ENCODE assay signal across 12 cellular contexts in genomic region chr11:93567406-93567819, GRCh38. TPM values are rescaled to one million over a fixed set of nuclear protein-coding genes. Genes with fewer than 3 reads are reported as not detected.
DNase-seq lines count a peak whose midpoint lies in the region; ATAC-seq and TF ChIP-seq lines count a peak whose summit lies in the region.
"Had no signal": no experiment of that assay in that cellular context is flagged by ENCODE, and none has a peak within 500 bp of the region (broad histone marks: within the 10 kb centered on the region; RNA-seq: fewer than 3 reads in every experiment).

No MANE protein-coding gene starts in this region.

- TF ChIP-seq CTCF in fibroblast of pulmonary artery (IDR thresholded peaks at IDR 0.05; ENCODE audit: low read length, missing control alignments) (no peak), nephron progenitor cell (IDR thresholded peaks at IDR 0.05) (no peak)

- no peaks in the 10 kb centered on the region for H3K36me3 Mint-ChIP-seq in nephron progenitor cell (ENCODE audit: low read depth)

- H3K4me3 Mint-ChIP-seq in nephron progenitor cell = no peak overlapping the region
- H3K4me3 Mint-ChIP-seq: activated T-helper 1 cell treated with anti-CD3 and anti-CD28 coated beads, Interleukin-12 subunit alpha, Interleukin-12 subunit beta, Interleukin-2, Interleukin-4 antibody, amounts not matched to agents 30 ng/mL and 10 ng/mL and 1 ng/mL, durations not matched to agents 14 hours and 24 hours and 36 hours had no signal

- H3K27me3 Mint-ChIP-seq in nephron progenitor cell (ENCODE audit: low read depth, poor library complexity) = peaks cover 4% of the 10 kb centered on the region

- no peak for ATAC-seq in GM18858 (IDR thresholded peaks at IDR 0.05; ENCODE audit: unreplicated experiment)

- DNase-seq in NCI-H1092 treated with DMSO at 0.1 percent for 48 hours (lab: John Stamatoyannopoulos, UW) (peak; percentile 18), NCI-H1092 (lab: John Stamatoyannopoulos, UW) (no peak), fibroblast of pulmonary artery (ENCODE audit: low read depth) (peak; percentile 3), mucosa of gallbladder (ENCODE audit: low spot score) (peak; percentile 69), germinal center (ENCODE audit: low spot score) (no peak), DMS 273 (lab: John Stamatoyannopoulos, UW; ENCODE audit: unreplicated experiment) (no peak), nephron progenitor cell (no peak)
- DNase-seq: 8988T; NCI-H1105 treated with DMSO at 0.1 percent for 48 hours; stimulated activated naive CD4-positive, alpha-beta T cell had no signal

- peaks cover 4% of the 10 kb centered on the region for H3K4me1 Mint-ChIP-seq in nephron progenitor cell

- no peak overlapping the region for H3K4me3 ChIP-seq in fibroblast of pulmonary artery (replicated peaks; ENCODE audit: low read depth, low read length)

- H3K9me3 Mint-ChIP-seq in nephron progenitor cell = no peaks in the 10 kb centered on the region
- H3K9me3 Mint-ChIP-seq: activated T-helper 1 cell treated with anti-CD3 and anti-CD28 coated beads, Interleukin-12 subunit alpha, Interleukin-12 subunit beta, Interleukin-2, Interleukin-4 antibody, amounts not matched to agents 30 ng/mL and 10 ng/mL and 1 ng/mL, durations not matched to agents 14 hours and 24 hours and 36 hours had no signal

- no peak overlapping the region for H3K27ac Mint-ChIP-seq in nephron progenitor cell
- H3K27ac Mint-ChIP-seq: activated T-helper 1 cell treated with anti-CD3 and anti-CD28 coated beads, Interleukin-12 subunit alpha, Interleukin-12 subunit beta, Interleukin-2, Interleukin-4 antibody, amounts not matched to agents 30 ng/mL and 10 ng/mL and 1 ng/mL, durations not matched to agents 14 hours and 24 hours and 36 hours had no signal

RNA-seq across cellular contexts. Expression of gene SMCO4, which starts 24.2 kb away (rescaled TPM):
- 62.4 TPM for total RNA-seq in mucosa of gallbladder

Comparison
In these comparisons a context has a peak if more than half of its experiments do, and no peak if none do; other contexts are left out.
1. DNase-seq: peak in NCI-H1092 treated with DMSO at 0.1 percent for 48 hours (single experiment), fibroblast of pulmonary artery (single experiment) and mucosa of gallbladder (single experiment); none in NCI-H1092 (single experiment), germinal center (single experiment), DMS 273 (single experiment) and nephron progenitor cell (single experiment).